Comparison of ENCODE assay signal across 8 cellular contexts in genomic region chr2:176001903-176002683, GRCh38. TPM values are rescaled to one million over a fixed set of nuclear protein-coding genes. Genes with fewer than 3 reads are reported as not detected.
DNase-seq lines count a peak whose midpoint lies in the region; ATAC-seq and TF ChIP-seq lines count a peak whose summit lies in the region.

Gene LNPK (minus strand): TSS chr2:176002267. CDS start chr2:175995584, 6,683 bp downstream.

- no peaks in the 10 kb centered on the region for H3K36me3 Mint-ChIP-seq in WTC11

- no peaks in the 10 kb centered on the region for H3K9me3 ChIP-seq in AG04450 (ENCODE audit: control insufficient read depth, insufficient read depth, low read length)

- POLR2A ChIA-PET in AG04450 (lab: Yijun Ruan, JAX) (interaction anchor here (0.6 to 1.2 kb wide), 2 partner anchors 156 to 377 kb away, joined by 3 to 4 read pairs; no protein-coding TSS in a partner anchor), WTC11 (lab: Charles Lee) (interaction anchor here (0.6 kb wide), 1 partner anchor 26 kb away, joined by 3 read pairs; no protein-coding TSS in a partner anchor)

- H3K4me1 Mint-ChIP-seq in WTC11, result peaks cover 14% of the 10 kb centered on the region

- H3K4me3 Mint-ChIP-seq in WTC11, result peak within 1 kb of the TSS; percentile 83

- no peaks in the 10 kb centered on the region for H3K27me3 ChIP-seq in AG04450 (ENCODE audit: control insufficient read depth, insufficient read depth, low read length)

- peak within 1 kb of the TSS; percentile 28; the same call in 1 of the 2 replicates for H3K27ac Mint-ChIP-seq in WTC11

- CTCF ChIA-PET in AG04450 (lab: Charles Lee), result interaction anchor here (0.6 to 0.9 kb wide), 2 partner anchors 33 to 39 kb away, joined by 3 read pairs; no protein-coding TSS in a partner anchor
- CTCF ChIA-PET in WTC11 (lab: Charles Lee), result interaction anchor here (0.5 to 2.5 kb wide), 5 partner anchors 77 to 312 kb away, joined by 3 to 9 read pairs (median 5); no protein-coding TSS in a partner anchor

- TF ChIP-seq CTCF in AG04450 (IDR thresholded peaks at IDR 0.05; ENCODE audit: low read depth, low read length) (no peak), WTC11 (IDR thresholded peaks at IDR 0.05) (no peak), cardiac fibroblast (IDR thresholded peaks at IDR 0.05; ENCODE audit: low read depth, low read length) (no peak)

- DNase-seq in AG04450 (ENCODE audit: low read depth, low spot score), result peak; percentile 48
- peak; percentile 82 for DNase-seq in NCI-H226
- peak; percentile 92 for DNase-seq in WTC11 (ENCODE audit: low spot score)
- peak; percentile 85 to 87 for DNase-seq in cardiac fibroblast (ENCODE audit: low read depth in 2 of 2)
- peak; percentile 88 for DNase-seq in iris pigment epithelial cell (ENCODE audit: low read depth)
- peak; percentile 88 to 89 for DNase-seq in stimulated activated CD4-positive, alpha-beta T cell treated with anti-CD3 and anti-CD28 coated beads, Interleukin-12 subunit alpha, Interleukin-12 subunit beta, amount 100 ng/mL, for 24 hours (ENCODE audit: low read depth in 2 of 2)

- H3K4me3 ChIP-seq in AG04450 (ENCODE audit: low read depth, low read length), result peak within 1 kb of the TSS; percentile 79
- peak within 1 kb of the TSS; percentile 81 to 84 for H3K4me3 ChIP-seq in cardiac fibroblast (replicated peaks in 1 of 2; ENCODE audit: low read depth in 2 of 2, low read length in 2 of 2)

- peak within 1 kb of the TSS; percentile 69 for H3K27ac ChIP-seq in AG04450 (ENCODE audit: low read depth, low read length)

- H3K9me3 Mint-ChIP-seq in WTC11, result no peaks in the 10 kb centered on the region

- ATAC-seq in GM18909 (IDR thresholded peaks at IDR 0.05; ENCODE audit: poor library complexity, unreplicated experiment), result peak; percentile 92
- peak; percentile 93 for ATAC-seq in HG03175 (IDR thresholded peaks at IDR 0.05; ENCODE audit: unreplicated experiment)
- ATAC-seq in WTC11, result peak; percentile 92

- peaks cover 21% of the 10 kb centered on the region for H3K27me3 Mint-ChIP-seq in WTC11 (ENCODE audit: low read depth)

TF ChIP-seq in WTC11, 78 proteins besides CTCF, POLR2A, EP300 and RAD21 (continues in another document):
- TF ChIP-seq ESRRA (CRISPR knock-in tag; IDR thresholded peaks at IDR 0.05; ENCODE audit: borderline replicate concordance), result no peak
- TF ChIP-seq ZNF532 (CRISPR knock-in tag; IDR thresholded peaks at IDR 0.05; ENCODE audit: borderline replicate concordance), result no peak
- TF ChIP-seq TEAD1 (CRISPR knock-in tag; IDR thresholded peaks at IDR 0.05), result 0 out of 2 replicates have a peak, but pooled peaks have one; percentile 33
- no peak for TF ChIP-seq KAT7 (CRISPR knock-in tag; IDR thresholded peaks at IDR 0.05; ENCODE audit: borderline replicate concordance)
- TF ChIP-seq ZNF425 (CRISPR knock-in tag; conservative IDR thresholded peaks at IDR 0.05), result no peak
- no peak for TF ChIP-seq PRDM15 (CRISPR knock-in tag; IDR thresholded peaks at IDR 0.05)
- TF ChIP-seq ZNF416 (CRISPR knock-in tag; IDR thresholded peaks at IDR 0.05), result no peak
- no peak for TF ChIP-seq SMAD3 (CRISPR knock-in tag; IDR thresholded peaks at IDR 0.05; ENCODE audit: borderline replicate concordance)
- no peak for TF ChIP-seq OVOL2 (CRISPR knock-in tag; IDR thresholded peaks at IDR 0.05; ENCODE audit: borderline replicate concordance)
- TF ChIP-seq RORB (CRISPR knock-in tag; IDR thresholded peaks at IDR 0.05), result no peak
- no peak for TF ChIP-seq ZNF423 (CRISPR knock-in tag; IDR thresholded peaks at IDR 0.05)
- TF ChIP-seq SP1 (CRISPR knock-in tag; conservative IDR thresholded peaks at IDR 0.05), result peak; percentile 54
- TF ChIP-seq FOXP1 (CRISPR knock-in tag; IDR thresholded peaks at IDR 0.05; ENCODE audit: borderline replicate concordance), result peak; percentile 38; the same call in 1 of the 2 replicates
- TF ChIP-seq ZNF512 (CRISPR knock-in tag; IDR thresholded peaks at IDR 0.05; ENCODE audit: borderline replicate concordance), result no peak

RNA-seq across cellular contexts. Expression of gene LNPK, which starts in this region (rescaled TPM):
- 21.6 and 29.8 TPM in 2 replicates for polyA plus RNA-seq in AG04450 (2011; rRNA removed)
- 24.1 and 30.8 TPM in 2 replicates for polyA minus RNA-seq in AG04450 (2011; rRNA and poly(A)+ RNA removed)
- total RNA-seq in WTC11 (2021), result 10.3 to 13.8 TPM (median 13.7 TPM) in 3 replicates

Comparison
In these comparisons a context has a peak if more than half of its experiments do, and no peak if none do; other contexts are left out.
1. Peak in every context shown above with its lines: DNase-seq, ATAC-seq, H3K4me3 ChIP-seq and H3K27ac ChIP-seq.